ENCODE assay signal across 38 cellular contexts in the genomic region with DNA sequence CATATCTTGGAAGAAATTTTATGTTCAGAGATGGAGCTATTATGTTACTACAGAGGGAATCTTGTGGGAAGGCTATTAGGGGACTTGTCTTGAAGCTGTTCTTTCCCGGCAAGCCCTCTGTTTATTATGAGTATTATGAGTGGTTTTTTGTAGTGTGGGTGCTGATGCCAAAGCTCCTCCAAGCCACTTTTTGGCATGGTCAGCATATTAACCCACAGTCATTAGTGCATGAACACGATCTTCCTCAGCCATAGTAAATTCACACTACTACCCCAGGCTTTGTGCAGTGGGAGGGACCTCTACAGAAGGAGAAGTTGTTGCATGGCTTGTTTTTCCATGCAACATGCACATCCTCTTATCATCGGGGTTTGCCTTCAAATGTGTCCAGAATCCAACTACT. TPM values are rescaled to one million over a fixed set of nuclear protein-coding genes. Genes with fewer than 3 reads are reported as not detected.
"Had no signal": no experiment of that assay in that cellular context is flagged by ENCODE, and none has a peak within 500 bp of the region (broad histone marks: within the 10 kb centered on the region; RNA-seq: fewer than 3 reads in every experiment).

No MANE protein-coding gene starts in this region.

- FAIRE-seq: RCC 7860 had no signal

- H3K27ac ChIP-seq: ascending aorta, cardiac muscle cell, colonic mucosa, PC-9, RWPE1 had no signal

- H3K4me3 ChIP-seq: ascending aorta, cardiac muscle cell, colonic mucosa, MG63, PC-9 had no signal

- H3K27me3 ChIP-seq: ascending aorta had no signal

- H3K9me3 ChIP-seq: colonic mucosa had no signal

- DNase-seq: activated CD4-positive, alpha-beta T cell treated with anti-CD3 and anti-CD28 coated beads for 36 hours; activated CD4-positive, alpha-beta T cell treated with anti-CD3 and anti-CD28 coated beads, Interleukin-2, amount 10 ng/mL, durations not matched to agents 7 days and 5 days; activated CD4-positive, alpha-beta T cell treated with anti-CD3 and anti-CD28 coated beads, Interleukin-2, amount 50 U/mL, for 48 hours; activated CD8-positive, alpha-beta T cell treated with anti-CD3 and anti-CD28 coated beads, Interleukin-2, amount 10 ng/mL, durations not matched to agents 7 days and 5 days; activated gamma-delta T cell; activated naive CD4-positive, alpha-beta T cell treated with Interleukin-2 at 50 U/mL for 16 hours; activated naive CD8-positive, alpha-beta T cell treated with anti-CD3 and anti-CD28 coated beads, Interleukin-2, amount 10 ng/mL, durations not matched to agents 7 days and 5 days; activated T-cell treated with anti-CD3 and anti-CD28 coated beads, Interleukin-2, amount 50 U/mL, for 24 hours; amygdala; colonic mucosa; Kasumi-1; MG63; NCI-H1048; NCI-H1105 treated with DMSO at 0.1 percent for 48 hours; NCI-H1436; NCI-H1694; NCI-H1930; NCI-H2081 treated with DMSO at 0.1 percent for 48 hours; NCI-H226; NCI-H446 treated with DMSO at 0.1 percent for 48 hours; NCI-H524; NCI-H69; NCI-H82; NK-92 treated with Interleukin-12 subunit alpha and Interleukin-12 subunit beta, amount 100 ng/mL, for 24 hours; PC-9; SIG-M5; SW 1271; T-helper 1 cell; T-helper 2 cell; T-helper 9 cell had no signal

- H3K4me2 ChIP-seq: PC-9 had no signal

- ATAC-seq: activated CD4-positive, alpha-beta T cell treated with anti-CD3 and anti-CD28 coated beads for 36 hours; activated CD4-positive, CD25-positive, alpha-beta regulatory T cell treated with anti-CD3 and anti-CD28 coated beads, Interleukin-2, amount 50 U/mL, for 24 hours; activated CD8-positive, alpha-beta T cell treated with anti-CD3 and anti-CD28 coated beads, Interleukin-2, amount 10 ng/mL, durations not matched to agents 7 days and 5 days; Right ventricle myocardium inferior; SK-N-SH treated with all-trans-retinoic acid at 6 μM for 48 hours; WTC11 had no signal

- H2AFZ ChIP-seq: PC-9 had no signal

- H3K36me3 ChIP-seq: ascending aorta, cardiac muscle cell, colonic mucosa, MG63 had no signal

- H3K4me1 ChIP-seq: ascending aorta, colonic mucosa had no signal

RNA-seq across cellular contexts. Expression of a gene that starts 6.5 kb away (rescaled TPM):
- polyA plus RNA-seq: cardiac muscle cell had no signal
